ENCODE assay signal across 10 cellular contexts in genomic region chr4:24703298-24703697, GRCh38.
"Had no signal": no experiment of that assay in that cellular context is flagged by ENCODE, and none has a peak within 500 bp of the region (broad histone marks: within the 10 kb centered on the region; RNA-seq: fewer than 3 reads in every experiment).

No MANE protein-coding gene starts in this region.

- ATAC-seq: HCT116 had no signal

- H3K27ac ChIP-seq: GM23248 had no signal

- H3K4me1 ChIP-seq: HAP-1 had no signal

- H3K4me3 ChIP-seq: GM23248, GM23338, HAP-1 had no signal

- H3K4me2 ChIP-seq: GM23338 had no signal

- H2AFZ ChIP-seq: GM23248 had no signal

- H3K9ac ChIP-seq: GM23248 had no signal

- H3K36me3 ChIP-seq: HAP-1 had no signal

- H3K9me3 ChIP-seq: HAP-1 had no signal

- FAIRE-seq: H54 had no signal

- DNase-seq: GM23248, GOT3, H7, H9, HCEC 1CT, HFFc6 had no signal
